Comparison of ENCODE assay signal across 2 cellular contexts in the genomic region with DNA sequence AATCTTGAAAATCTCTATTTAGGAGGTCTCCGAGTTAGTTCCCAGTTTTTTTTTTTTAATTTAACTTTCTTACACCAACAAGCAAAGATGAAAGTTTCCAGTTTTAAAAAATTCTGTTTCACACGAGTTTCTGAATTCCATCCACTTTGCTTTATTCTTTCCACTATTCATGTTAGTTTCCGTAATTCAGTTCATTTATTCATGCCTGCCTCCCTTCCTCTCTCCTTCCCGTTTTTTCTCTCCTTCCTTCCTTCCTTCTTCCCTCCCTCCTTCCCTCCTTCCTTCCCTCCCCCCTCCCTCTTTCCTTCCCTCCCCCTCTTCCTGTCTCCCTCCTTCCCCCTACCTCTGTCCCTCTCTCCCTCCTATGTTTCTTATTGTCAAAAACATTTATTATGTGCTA.
A peak's percentile ranks its signal among the peaks of the same experiment; 100 is the strongest.
TF ChIP-seq lines count a peak whose summit lies in the region.

No MANE protein-coding gene starts in this region.

TF ChIP-seq in HepG2, 621 proteins besides CTCF, POLR2A, EP300 and RAD21:
- TF ChIP-seq HNRNPK (IDR thresholded peaks at IDR 0.05; ENCODE audit: low read depth, low read length, poor library complexity, severe bottlenecking) (peak; percentile 75), PCBP2 (optimal IDR thresholded peaks at IDR 0.05; ENCODE audit: low read depth, low read length, poor library complexity, severe bottlenecking) (peak; percentile 70), TCF7 (IDR thresholded peaks at IDR 0.05; ENCODE audit: low read depth) (no peak)
TF ChIP-seq in HepG2: peak in this region for 2.

TF ChIP-seq in endothelial cell of umbilical vein, 7 proteins besides CTCF, POLR2A, EP300 and RAD21:
- TF ChIP-seq, protein P1, sequence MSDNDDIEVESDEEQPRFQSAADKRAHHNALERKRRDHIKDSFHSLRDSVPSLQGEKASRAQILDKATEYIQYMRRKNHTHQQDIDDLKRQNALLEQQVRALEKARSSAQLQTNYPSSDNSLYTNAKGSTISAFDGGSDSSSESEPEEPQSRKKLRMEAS (IDR thresholded peaks at IDR 0.05; ENCODE audit: insufficient read depth, insufficient read length): no peak
- TF ChIP-seq JUN (IDR thresholded peaks at IDR 0.05; ENCODE audit: borderline replicate concordance, insufficient read depth, insufficient read length, low read depth) (no peak), POLR2AphosphoS5 (IDR thresholded peaks at IDR 0.05; ENCODE audit: insufficient read depth, low read depth, low read length) (no peak), GATA2 (IDR thresholded peaks at IDR 0.05; ENCODE audit: insufficient read depth, insufficient read length, low read depth, low read length) (no peak), EZH2 (IDR thresholded peaks at IDR 0.05; ENCODE audit: borderline replicate concordance, low read depth, low read length, severe bottlenecking) (no peak), MYC (IDR thresholded peaks at IDR 0.05; ENCODE audit: low read depth, low read length) (no peak), FOS (IDR thresholded peaks at IDR 0.05; ENCODE audit: borderline replicate concordance, insufficient read depth, low read length) (no peak)
